ENCODE assay signal across 9 cellular contexts in genomic region chr10:117174439-117175214, GRCh38. TPM values are rescaled to one million over a fixed set of nuclear protein-coding genes. Genes with fewer than 3 reads are reported as not detected.
DNase-seq lines count a peak whose midpoint lies in the region; ATAC-seq, FAIRE-seq and TF ChIP-seq lines count a peak whose summit lies in the region.
"Had no signal": no experiment of that assay in that cellular context is flagged by ENCODE, and none has a peak within 500 bp of the region (broad histone marks: within the 10 kb centered on the region; RNA-seq: fewer than 3 reads in every experiment).

No MANE protein-coding gene starts in this region.

- no peak for TF ChIP-seq EP300 in H1 (IDR thresholded peaks at IDR 0.05; ENCODE audit: borderline replicate concordance in 1 of 2, low read depth in 2 of 2, low read length in 2 of 2)

- no peak overlapping the region for H4K91ac ChIP-seq in H1 (replicated peaks; ENCODE audit: insufficient read length, low read length)

- H3K4ac ChIP-seq in H1 (replicated peaks; ENCODE audit: insufficient read length, low read depth, low read length) = no peak overlapping the region

- H3K23ac ChIP-seq in H1 (ENCODE audit: insufficient read length) = no peak overlapping the region

- H3K9ac ChIP-seq in H1 (replicated peaks in 1 of 4; ENCODE audit: extremely low read depth in 1 of 4, low read depth in 3 of 4, low read length in 3 of 4) = no peak overlapping the region

- H3K79me1 ChIP-seq in H1 (ENCODE audit: low read depth, low read length) = no peaks in the 10 kb centered on the region

- H3K23me2 ChIP-seq in H1 (ENCODE audit: low read depth, low read length) = peaks cover 7% of the 10 kb centered on the region

- no peaks in the 10 kb centered on the region for H3K36me3 ChIP-seq in H1 (ENCODE audit: control insufficient read depth in 2 of 4, insufficient read depth in 4 of 4, low read length in 3 of 4)

- ATAC-seq in GM19328 (IDR thresholded peaks at IDR 0.05; ENCODE audit: unreplicated experiment) (peak; percentile 84), HG03457 (IDR thresholded peaks at IDR 0.05; ENCODE audit: unreplicated experiment) (peak; percentile 73)
- peak; percentile 87 for ATAC-seq in activated CD8-positive, alpha-beta T cell treated with anti-CD3 and anti-CD28 coated beads, Interleukin-2, amount 10 ng/mL, durations not matched to agents 7 days and 5 days

- H3K36me3 Mint-ChIP-seq in activated CD8-positive, alpha-beta T cell treated with anti-CD3 and anti-CD28 coated beads, Interleukin-2, amount 10 ng/mL, durations not matched to agents 7 days and 5 days (ENCODE audit: low read depth) = no peaks in the 10 kb centered on the region

- no peak overlapping the region; the same call in 1 of the 2 replicates for H3K27ac ChIP-seq in C4-2B
- no peak overlapping the region for H3K27ac ChIP-seq in H1 (ENCODE audit: low read depth, low read length)
- H3K27ac ChIP-seq: epithelial cell of prostate had no signal

- no peak overlapping the region for H3K56ac ChIP-seq in H1 (replicated peaks; ENCODE audit: insufficient read length, low read depth, low read length)

- TF ChIP-seq POLR2A in H1 (IDR thresholded peaks at IDR 0.05; ENCODE audit: control extremely low read depth in 1 of 2, low read depth in 2 of 2, low read length in 2 of 2) = no peak

- peak overlapping the region; percentile 88; the same call in 1 of the 2 replicates for H2AFZ ChIP-seq in H1 (ENCODE audit: low read length)

- peak overlapping the region; percentile 58 for H3K27ac Mint-ChIP-seq in activated CD8-positive, alpha-beta T cell treated with anti-CD3 and anti-CD28 coated beads, Interleukin-2, amount 10 ng/mL, durations not matched to agents 7 days and 5 days

- H3K4me3 Mint-ChIP-seq in activated CD8-positive, alpha-beta T cell treated with anti-CD3 and anti-CD28 coated beads, Interleukin-2, amount 10 ng/mL, durations not matched to agents 7 days and 5 days = peak overlapping the region; percentile 78

- H3K27me3 Mint-ChIP-seq in activated CD8-positive, alpha-beta T cell treated with anti-CD3 and anti-CD28 coated beads, Interleukin-2, amount 10 ng/mL, durations not matched to agents 7 days and 5 days (ENCODE audit: low read depth) = peaks cover 36% of the 10 kb centered on the region

- peak; percentile 94 for FAIRE-seq in H1 (lab: Jason Lieb, UNC)

- peaks cover 18% of the 10 kb centered on the region for H3K4me1 Mint-ChIP-seq in activated CD8-positive, alpha-beta T cell treated with anti-CD3 and anti-CD28 coated beads, Interleukin-2, amount 10 ng/mL, durations not matched to agents 7 days and 5 days (ENCODE audit: low read depth)

- H3K4me1 ChIP-seq in H1 (replicated peaks in 1 of 4; ENCODE audit: control insufficient read depth in 3 of 4, insufficient read depth in 4 of 4, low read length in 3 of 4) = peaks cover 0 to 15% (median 7%) of the 10 kb centered on the region in 4 experiments; a peak in 6 of 7 replicates

- no peak overlapping the region for H2BK120ac ChIP-seq in H1 (replicated peaks; ENCODE audit: low read depth, low read length)

- no peaks in the 10 kb centered on the region for H3K79me2 ChIP-seq in H1 (ENCODE audit: control insufficient read depth in 1 of 2, insufficient read depth in 2 of 2, low read length in 2 of 2)

- H3K9me3 Mint-ChIP-seq in activated CD8-positive, alpha-beta T cell treated with anti-CD3 and anti-CD28 coated beads, Interleukin-2, amount 10 ng/mL, durations not matched to agents 7 days and 5 days (ENCODE audit: insufficient read depth) = no peaks in the 10 kb centered on the region

- TF ChIP-seq RAD21 in H1 (IDR thresholded peaks at IDR 0.05 in 1 of 2, conservative IDR thresholded peaks at IDR 0.05 in 1 of 2; ENCODE audit: low read depth in 2 of 2, low read length in 2 of 2) = peak; percentile 93 to 94

- no peak overlapping the region for H2BK12ac ChIP-seq in H1 (ENCODE audit: low read depth, low read length)

- H3K4me2 ChIP-seq in H1 (ENCODE audit: insufficient read depth in 1 of 2, low read depth in 2 of 2, low read length in 2 of 2) = peak overlapping the region; percentile 87 to 99

- CTCF ChIA-PET in activated CD8-positive, alpha-beta T cell treated with anti-CD3 and anti-CD28 coated beads, Interleukin-2, amount 10 ng/mL, durations not matched to agents 7 days and 5 days (lab: Charles Lee) = interaction anchor here (0.6 to 3.7 kb wide), 39 partner anchors 9 to 493 kb away, joined by 3 to 120 read pairs (median 4); no protein-coding TSS in a partner anchor
- CTCF ChIA-PET in H1 (lab: Charles Lee; ENCODE audit: partially characterized antibody) = interaction anchor here (0.5 to 15.5 kb wide), 68 partner anchors 9 to 617 kb away, joined by 3 to 531 read pairs (median 4); partner anchors contain the start of gene KCNK18

- 12% methylated on average over 16 of the region's 16 CpGs; no CpG with 5 or more reads in 1 of the 2 experiments for WGBS in H1 (ENCODE audit: extremely low coverage in 1 of 2, insufficient coverage in 1 of 2, insufficient read length in 1 of 2, insufficient replicate concordance in 2 of 2, low coverage in 1 of 2, low lambda C conversion rate in 2 of 2, missing lambda C conversion rate in 1 of 2), 2 experiments

- H4K5ac ChIP-seq in H1 (ENCODE audit: insufficient read length, low read depth, low read length) = no peak overlapping the region

- peak; percentile 88 for TF ChIP-seq CTCF in C4-2B (conservative IDR thresholded peaks at IDR 0.05)
- peak; percentile 70 to 96 (median 96) for TF ChIP-seq CTCF in H1 (IDR thresholded peaks at IDR 0.05; ENCODE audit: control extremely low read depth in 1 of 3, insufficient read depth in 1 of 3, low read depth in 1 of 3, low read length in 3 of 3)

- H2BK15ac ChIP-seq in H1 (ENCODE audit: low read length) = no peak overlapping the region

- H3K9me3 ChIP-seq in H1 (ENCODE audit: insufficient read depth in 2 of 2, low read depth in 1 of 2, low read length in 1 of 2) = no peaks in the 10 kb centered on the region

- no peak overlapping the region for H2AK5ac ChIP-seq in H1 (ENCODE audit: low read depth, low read length)

- DNase-seq in NCI-H526 treated with DMSO at 0.1 percent for 48 hours (lab: John Stamatoyannopoulos, UW) (peak; percentile 53), H1 (ENCODE audit: low read depth in 1 of 2, low spot score in 2 of 2) (peak; percentile 67 to 96), midbrain (lab: John Stamatoyannopoulos, UW) (peak; percentile 89)
- DNase-seq in activated CD8-positive, alpha-beta T cell treated with anti-CD3 and anti-CD28 coated beads, Interleukin-2, amount 10 ng/mL, durations not matched to agents 7 days and 5 days = peak; percentile 87
- DNase-seq in stimulated activated CD8-positive, alpha-beta memory T cell treated with anti-CD3 and anti-CD28 coated beads, Interleukin-15, amount 100 ng/mL, for 24 hours (ENCODE audit: low read depth) = peak; percentile 60

- no peak overlapping the region for H3K18ac ChIP-seq in H1 (ENCODE audit: extremely low read depth, low read length)

- H3K14ac ChIP-seq in H1 (ENCODE audit: insufficient read length) = no peak overlapping the region

- POLR2A ChIA-PET in activated CD8-positive, alpha-beta T cell treated with anti-CD3 and anti-CD28 coated beads, Interleukin-2, amount 10 ng/mL, durations not matched to agents 7 days and 5 days (lab: Charles Lee) = no interaction called here
- POLR2A ChIA-PET in H1 (lab: Charles Lee; ENCODE audit: partially characterized antibody) = no interaction called here

- peak overlapping the region; percentile 29 to 67 (median 60); a peak in 7 of 8 replicates for H3K4me3 ChIP-seq in H1 (ENCODE audit: extremely low read depth in 1 of 4, insufficient read depth in 2 of 4, low read depth in 3 of 4, low read length in 4 of 4)

- H4K8ac ChIP-seq in H1 (ENCODE audit: extremely low read depth, insufficient read depth, low read length) = no peak overlapping the region

- H4K20me1 ChIP-seq in H1 (replicated peaks in 1 of 2; ENCODE audit: control insufficient read depth in 1 of 2, insufficient read depth in 2 of 2, low read length in 2 of 2) = peaks cover 0 to 7% of the 10 kb centered on the region in 2 experiments

- no peak overlapping the region for H2BK5ac ChIP-seq in H1 (ENCODE audit: low read depth, low read length)

- H3K27me3 ChIP-seq in H1 (replicated peaks in 1 of 4; ENCODE audit: control insufficient read depth in 3 of 4, extremely low read depth in 1 of 4, insufficient read depth in 3 of 4, low read length in 3 of 4) = peaks cover 32 to 56% (median 49%) of the 10 kb centered on the region in 4 experiments

- H2BK20ac ChIP-seq in H1 (ENCODE audit: low read length) = no peak overlapping the region

TF ChIP-seq in H1, 55 proteins besides CTCF, POLR2A, EP300 and RAD21 (continues in another document):
- peak in 1 of 2 experiments; percentile 55; a peak in 1 of 4 replicates for TF ChIP-seq SIN3A (conservative IDR thresholded peaks at IDR 0.05 in 1 of 2, IDR thresholded peaks at IDR 0.05 in 1 of 2; ENCODE audit: low read depth in 1 of 2, low read length in 2 of 2)
- TF ChIP-seq MAFK (IDR thresholded peaks at IDR 0.05; ENCODE audit: low read depth, low read length) = no peak
- TF ChIP-seq SP1 (IDR thresholded peaks at IDR 0.05; ENCODE audit: low read depth, low read length) = 0 out of 2 replicates have a peak, but pooled peaks have one; percentile 68
- TF ChIP-seq ASH2L (IDR thresholded peaks at IDR 0.05; ENCODE audit: low read length) = no peak

RNA-seq across cellular contexts. Expression of gene KCNK18, which starts 22.7 kb away (rescaled TPM):
- not detected for total RNA-seq in activated CD8-positive, alpha-beta T cell treated with anti-CD3 and anti-CD28 coated beads, Interleukin-2, amount 10 ng/mL, durations not matched to agents 7 days and 5 days
- total RNA-seq in H1 (2021; fragmentation: NEBNext Ultra II Directional; extraction: Animal tissue kit (Norgen Biotek cat#: 25700)) = not detected in 2 replicates
- not detected in 2 replicates for polyA plus RNA-seq in H1 (2011; rRNA removed)
- not detected for polyA plus RNA-seq in H1 (2011; cell fraction: cytosol; rRNA removed)
- not detected for polyA plus RNA-seq in H1 (2011; cell fraction: nucleus; rRNA removed)
- polyA plus RNA-seq in H1 (2012, experiment 1 of 2) = not detected in 4 replicates
- not detected for polyA plus RNA-seq in H1 (2012, experiment 2 of 2)
- polyA plus RNA-seq in H1 (2013, experiment 1 of 2) = not detected
- polyA plus RNA-seq in H1 (2013, experiment 2 of 2) = not detected
- not detected in 2 replicates for polyA minus RNA-seq in H1 (2011; rRNA and poly(A)+ RNA removed)
- polyA minus RNA-seq in H1 (2011; cell fraction: cytosol; rRNA and poly(A)+ RNA removed) = not detected
- not detected for polyA minus RNA-seq in H1 (2011; cell fraction: nucleus; rRNA and poly(A)+ RNA removed)

RNA-seq across cellular contexts. Expression of gene VAX1, which starts 36.6 kb away (rescaled TPM):
- not detected for total RNA-seq in activated CD8-positive, alpha-beta T cell treated with anti-CD3 and anti-CD28 coated beads, Interleukin-2, amount 10 ng/mL, durations not matched to agents 7 days and 5 days
- not detected in 2 replicates for total RNA-seq in H1 (2021; fragmentation: NEBNext Ultra II Directional; extraction: Animal tissue kit (Norgen Biotek cat#: 25700))
- polyA plus RNA-seq in H1 (2011; rRNA removed) = 0.09 TPM in 1 of 2 replicates, not detected in the other
- polyA plus RNA-seq in H1 (2011; cell fraction: cytosol; rRNA removed) = not detected
- polyA plus RNA-seq in H1 (2011; cell fraction: nucleus; rRNA removed) = not detected
- polyA plus RNA-seq in H1 (2012, experiment 1 of 2) = not detected in 4 replicates
- not detected for polyA plus RNA-seq in H1 (2012, experiment 2 of 2)
- 0.02 TPM for polyA plus RNA-seq in H1 (2013, experiment 1 of 2)
- not detected for polyA plus RNA-seq in H1 (2013, experiment 2 of 2)
- polyA minus RNA-seq in H1 (2011; rRNA and poly(A)+ RNA removed) = not detected in 2 replicates
- polyA minus RNA-seq in H1 (2011; cell fraction: cytosol; rRNA and poly(A)+ RNA removed) = not detected
- not detected for polyA minus RNA-seq in H1 (2011; cell fraction: nucleus; rRNA and poly(A)+ RNA removed)
